In genomic region chr16:87951550-87952538, GRCh38 we compare ENCODE assay signal across 8 cellular contexts. TPM values are rescaled to one million over a fixed set of nuclear protein-coding genes. Genes with fewer than 3 reads are reported as not detected.
DNase-seq lines count a peak whose midpoint lies in the region; ATAC-seq and TF ChIP-seq lines count a peak whose summit lies in the region.

No MANE protein-coding gene starts in this region.

- peaks cover 74% of the 10 kb centered on the region for H3K4me1 Mint-ChIP-seq in dendritic cell treated with granulocyte-macrophage colony-stimulating factor and Interleukin-4, amounts not matched to agents 40 ng/mL and 50 ng/mL, for 4 days (ENCODE audit: low read depth)

- H3K9me3 ChIP-seq in mononuclear cell (ENCODE audit: low read depth, low read length): no peaks in the 10 kb centered on the region
- no peaks in the 10 kb centered on the region for H3K9me3 ChIP-seq in aorta (ENCODE audit: control insufficient read depth, low read length)

- no peak for ATAC-seq in aorta (ENCODE audit: low FRiP score)
- no peak for ATAC-seq in HG03469 (IDR thresholded peaks at IDR 0.05; ENCODE audit: unreplicated experiment)

- peak overlapping the region; percentile 97 for H3K27ac Mint-ChIP-seq in dendritic cell treated with granulocyte-macrophage colony-stimulating factor and Interleukin-4, amounts not matched to agents 40 ng/mL and 50 ng/mL, for 4 days

- H3K36me3 ChIP-seq in H7 (replicated peaks; ENCODE audit: control insufficient read depth, insufficient read depth, low read length) (peaks cover 4% of the 10 kb centered on the region), aorta (ENCODE audit: control insufficient read depth in 1 of 2, insufficient read depth in 2 of 2, low read length in 1 of 2) (no peaks in the 10 kb centered on the region)

- intact Hi-C loops in dendritic cell treated with granulocyte-macrophage colony-stimulating factor and Interleukin-4, amounts not matched to agents 40 ng/mL and 50 ng/mL, for 4 days (cut with micrococcal nuclease): no loop called here
- intact Hi-C loops in aorta (cut with DNase I): loop anchor here in 1 of 2 donors (5.0 kb wide), 1 partner anchor 110 kb away; no protein-coding TSS in a partner anchor

- peak overlapping the region; percentile 78 for H3K4me3 Mint-ChIP-seq in dendritic cell treated with granulocyte-macrophage colony-stimulating factor and Interleukin-4, amounts not matched to agents 40 ng/mL and 50 ng/mL, for 4 days

- no peaks in the 10 kb centered on the region for H3K27me3 Mint-ChIP-seq in dendritic cell treated with granulocyte-macrophage colony-stimulating factor and Interleukin-4, amounts not matched to agents 40 ng/mL and 50 ng/mL, for 4 days

- H3K27ac ChIP-seq in aorta (ENCODE audit: low read depth in 1 of 2, low read length in 2 of 2): peak overlapping the region; percentile 82 to 95

- peaks cover 78% of the 10 kb centered on the region for H3K4me1 ChIP-seq in mononuclear cell (ENCODE audit: insufficient read depth, low read length)
- H3K4me1 ChIP-seq in aorta (ENCODE audit: control insufficient read depth in 1 of 2, insufficient read depth in 2 of 2, low read length in 2 of 2): no peaks in the 10 kb centered on the region

- H3K9me3 Mint-ChIP-seq in dendritic cell treated with granulocyte-macrophage colony-stimulating factor and Interleukin-4, amounts not matched to agents 40 ng/mL and 50 ng/mL, for 4 days: no peaks in the 10 kb centered on the region

- peaks cover 29% of the 10 kb centered on the region for H3K36me3 Mint-ChIP-seq in dendritic cell treated with granulocyte-macrophage colony-stimulating factor and Interleukin-4, amounts not matched to agents 40 ng/mL and 50 ng/mL, for 4 days (ENCODE audit: low read depth)

- peak overlapping the region; percentile 86 for H3K4me3 ChIP-seq in H7 (ENCODE audit: insufficient read depth, low read depth, low read length)
- peak overlapping the region; percentile 79 for H3K4me3 ChIP-seq in mononuclear cell (ENCODE audit: low read length)
- H3K4me3 ChIP-seq in aorta (ENCODE audit: low read length in 2 of 2): peak overlapping the region; percentile 93 to 99

- 1 to 2% methylated on average over 57 to 82 of the region's 82 CpGs for WGBS in aorta, 2 donors

- peak; percentile 31 for TF ChIP-seq CTCF in GM13977 (IDR thresholded peaks at IDR 0.05; ENCODE audit: extremely low read depth, insufficient read depth, missing control alignments)

- DNase-seq in GM13977 (ENCODE audit: low spot score) (no peak), H7 (no peak), OCI-M1 (lab: John Stamatoyannopoulos, UW) (peak; percentile 47), aorta (peak; percentile 62 to 66), NCI-H1105 (lab: John Stamatoyannopoulos, UW) (no peak)

- no peaks in the 10 kb centered on the region for H3K27me3 ChIP-seq in H7 (ENCODE audit: control insufficient read depth, insufficient read depth, low read length)
- H3K27me3 ChIP-seq in mononuclear cell (ENCODE audit: insufficient read depth, low read length): no peaks in the 10 kb centered on the region
- no peaks in the 10 kb centered on the region for H3K27me3 ChIP-seq in aorta (ENCODE audit: control insufficient read depth in 1 of 2, insufficient read depth in 2 of 2, low read length in 1 of 2)

- in situ Hi-C loops in GM13977 (cut with MboI; ENCODE audit: low pct_unique_long_range_greater_than_20kb, low sequenced_read_pairs, unreplicated experiment): loop anchor here (25.0 kb wide), 1 partner anchor 485 kb away; no protein-coding TSS in a partner anchor

RNA-seq across cellular contexts. Expression of gene BANP, which starts 0.6 kb away (rescaled TPM):
- 37.3 and 39.3 TPM in 2 replicates for total RNA-seq in H7 (2014; rRNA removed; shearing (Covaris generic))
- total RNA-seq in mononuclear cell (71.8 TPM), aorta (10 to 100 TPM; 25.5 to 35.6 TPM)
- polyA plus RNA-seq in aorta: 10 to 100 TPM in 1 of 2 donors, 1 to 10 TPM in 1; 7.4 to 14.0 TPM

RNA-seq across cellular contexts. Expression of gene CA5A, which starts 15.5 kb away (rescaled TPM):
- total RNA-seq in H7 (2014; rRNA removed; shearing (Covaris generic)): not detected in 2 replicates
- under 0.01 TPM for total RNA-seq in mononuclear cell
- not detected for total RNA-seq in aorta
- polyA plus RNA-seq in aorta: under 1 TPM in 1 of 2 donors, not detected in 1; 0.63 TPM

Comparison
In these comparisons a context has a peak if more than half of its experiments do, and no peak if none do; other contexts are left out.
1. DNase-seq: peak in OCI-M1 (single experiment) and aorta (2 of 2); none in GM13977 (single experiment), H7 (single experiment) and NCI-H1105 (single experiment).
2. Peak in every context shown above with its lines, with median percentiles within 50 percentile points of each other: H3K4me3 ChIP-seq.